In the genomic region with DNA sequence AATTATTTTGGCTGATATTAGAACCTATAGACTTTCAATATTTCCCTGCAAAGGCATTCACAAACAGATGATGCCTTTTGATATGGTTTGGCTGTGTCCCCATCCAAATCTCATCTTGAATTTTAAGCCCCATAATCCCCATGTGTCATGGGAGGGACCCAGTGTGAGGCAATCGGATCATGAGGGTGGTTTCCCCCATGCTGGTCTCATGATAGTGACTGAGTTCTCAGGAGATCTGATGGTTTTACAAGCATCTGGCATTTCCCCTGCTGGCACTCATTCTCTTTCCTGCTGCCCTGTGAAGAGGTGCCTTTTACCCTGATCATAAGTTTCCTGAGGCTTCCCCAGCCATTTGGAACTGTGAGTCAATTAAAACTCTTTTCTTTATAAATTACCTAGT, we compare ENCODE assay signal across 18 cellular contexts. TPM values are rescaled to one million over a fixed set of nuclear protein-coding genes. Genes with fewer than 3 reads are reported as not detected.
DNase-seq lines count a peak whose midpoint lies in the region; ATAC-seq, FAIRE-seq and TF ChIP-seq lines count a peak whose summit lies in the region.
"Had no signal": no experiment of that assay in that cellular context is flagged by ENCODE, and none has a peak within 500 bp of the region (broad histone marks: within the 10 kb centered on the region; RNA-seq: fewer than 3 reads in every experiment).

No MANE protein-coding gene starts in this region.

- no peak overlapping the region for H3K4me3 ChIP-seq in MG63
- H3K4me3 ChIP-seq in keratinocyte (ENCODE audit: control insufficient read depth in 2 of 3, extremely low read depth in 1 of 3, insufficient read depth in 2 of 3, low read depth in 1 of 3, low read length in 3 of 3) = peak overlapping the region in 1 of 3 experiments; percentile 5
- H3K4me3 ChIP-seq in right cardiac atrium (ENCODE audit: low read length) = no peak overlapping the region
- no peak overlapping the region for H3K4me3 ChIP-seq in OCI-LY7 (ENCODE audit: low read depth, low read length, poor library complexity, severe bottlenecking)
- H3K4me3 ChIP-seq: SK-N-MC had no signal

- H3K4me1 ChIP-seq in keratinocyte (ENCODE audit: control insufficient read depth, extremely low read depth, insufficient read depth, low read length) (peaks cover 44% of the 10 kb centered on the region), right cardiac atrium (ENCODE audit: control insufficient read depth, insufficient read depth, low read length) (no peaks in the 10 kb centered on the region), OCI-LY7 (ENCODE audit: insufficient read depth, low read length, poor library complexity, severe bottlenecking) (no peaks in the 10 kb centered on the region)

- peak; percentile 28 for ATAC-seq in activated T-helper 17 cell treated with anti-CD3 and anti-CD28 coated beads, Interleukin-2, amount 50 U/mL, for 72 hours (replicated peaks)
- ATAC-seq in GM18502 (IDR thresholded peaks at IDR 0.05; ENCODE audit: poor library complexity, unreplicated experiment) = no peak
- ATAC-seq in right cardiac atrium = no peak
- ATAC-seq: Panc1, Right ventricle myocardium inferior had no signal

- peaks cover 4% of the 10 kb centered on the region for H3K9me3 Mint-ChIP-seq in activated T-helper 17 cell treated with anti-CD3 and anti-CD28 coated beads, Interleukin-2, amount 50 U/mL, for 72 hours
- H3K9me3 Mint-ChIP-seq: H9 had no signal

- BruUV-seq in OCI-LY7 (replicated peaks; lab: Mats Ljungman, UMichigan) = no TSS peak

- FAIRE-seq in keratinocyte (lab: Jason Lieb, UNC) = no peak

- POLR2A ChIA-PET in OCI-LY7 (lab: Charles Lee) = no interaction called here

- H3K27ac ChIP-seq in keratinocyte (ENCODE audit: control insufficient read depth, insufficient read depth, low read length) (peak overlapping the region; percentile 95), right cardiac atrium (ENCODE audit: low read length) (no peak overlapping the region), OCI-LY7 (ENCODE audit: low read depth, low read length, poor library complexity, severe bottlenecking) (no peak overlapping the region)

- intact Hi-C loops in right cardiac atrium (cut with DNase I) = no loop called here
- intact Hi-C loops in OCI-LY7 (cut with micrococcal nuclease; ENCODE audit: unreplicated experiment) = no loop called here

- peak; percentile 44 for DNase-seq in MG63
- DNase-seq in keratinocyte (ENCODE audit: low read depth, low spot score) = no peak
- DNase-seq in activated T-cell treated with anti-CD3 and anti-CD28 coated beads, Interleukin-2, amount 50 U/mL, for 1 hour = no peak
- DNase-seq in right cardiac atrium = no peak
- no peak for DNase-seq in OCI-LY7 (ENCODE audit: low spot score)
- DNase-seq: CD4-positive, alpha-beta memory T cell; H9; NCI-H1436 treated with DMSO at 0.1 percent for 48 hours; NCI-H2029 treated with DMSO at 0.1 percent for 48 hours; NCI-H2171 treated with DMSO at 0.1 percent for 48 hours had no signal

- H3K9ac ChIP-seq in keratinocyte (ENCODE audit: control insufficient read depth, extremely low read depth, insufficient read depth, low read length) = peak overlapping the region; percentile 59

- H3K27me3 ChIP-seq in MG63 = no peaks in the 10 kb centered on the region
- H3K27me3 ChIP-seq in keratinocyte (ENCODE audit: control insufficient read depth, extremely low read depth, insufficient read depth, low read length) = no peaks in the 10 kb centered on the region
- no peaks in the 10 kb centered on the region for H3K27me3 ChIP-seq in right cardiac atrium (ENCODE audit: control insufficient read depth, insufficient read depth)

- H3K36me3 ChIP-seq in MG63 (no peaks in the 10 kb centered on the region), keratinocyte (ENCODE audit: control insufficient read depth in 2 of 2, extremely low read depth in 1 of 2, insufficient read depth in 2 of 2, low read length in 2 of 2) (no peaks in the 10 kb centered on the region), OCI-LY7 (ENCODE audit: insufficient read depth, low read length) (no peaks in the 10 kb centered on the region)

- CTCF ChIA-PET in OCI-LY7 (lab: Charles Lee; ENCODE audit: unreplicated experiment) = no interaction called here

- peak overlapping the region; percentile 44 for H3K4me2 ChIP-seq in keratinocyte (ENCODE audit: control insufficient read depth, extremely low read depth, insufficient read depth, low read depth, low read length)
- no peak overlapping the region for H3K4me2 ChIP-seq in OCI-LY7 (ENCODE audit: low read length)

- H3K9me3 ChIP-seq in MG63 (no peaks in the 10 kb centered on the region), keratinocyte (ENCODE audit: control insufficient read depth, low read depth, low read length) (no peaks in the 10 kb centered on the region), right cardiac atrium (ENCODE audit: control insufficient read depth, low read length) (no peaks in the 10 kb centered on the region), OCI-LY7 (ENCODE audit: low read length) (no peaks in the 10 kb centered on the region)

- no peak overlapping the region for H2AFZ ChIP-seq in keratinocyte (ENCODE audit: control insufficient read depth, low read length)
- no peak overlapping the region for H2AFZ ChIP-seq in OCI-LY7 (ENCODE audit: low read length)

- dilution Hi-C loops in keratinocyte (cut with MboI; ENCODE audit: extremely low pct_ligation_motif_present, low sequenced_read_pairs) = no loop called here

- H3K27me3 Mint-ChIP-seq in activated T-helper 17 cell treated with anti-CD3 and anti-CD28 coated beads, Interleukin-2, amount 50 U/mL, for 72 hours = peaks cover 3% of the 10 kb centered on the region
- H3K27me3 Mint-ChIP-seq: CD4-positive, alpha-beta memory T cell had no signal

- H3K79me2 ChIP-seq in keratinocyte (ENCODE audit: control insufficient read depth, insufficient read depth, low read length) (no peaks in the 10 kb centered on the region), OCI-LY7 (ENCODE audit: insufficient read depth, low read depth, low read length) (no peaks in the 10 kb centered on the region)

- TF ChIP-seq CTCF in keratinocyte (optimal IDR thresholded peaks at IDR 0.05 in 1 of 3, IDR thresholded peaks at IDR 0.05 in 1 of 3, conservative IDR thresholded peaks at IDR 0.05 in 1 of 3; ENCODE audit: extremely low read depth in 1 of 3, insufficient read depth in 2 of 3, low read length in 3 of 3) (no peak), OCI-LY7 (conservative IDR thresholded peaks at IDR 0.05; ENCODE audit: low read length) (no peak)

- no peak overlapping the region for H3K4me3 Mint-ChIP-seq in activated T-helper 17 cell treated with anti-CD3 and anti-CD28 coated beads, Interleukin-2, amount 50 U/mL, for 72 hours
- H3K4me3 Mint-ChIP-seq: CD4-positive, alpha-beta memory T cell; H9 had no signal

- H3K9me1 ChIP-seq in keratinocyte (ENCODE audit: control insufficient read depth, extremely low read depth, insufficient read depth, low read length) = no peaks in the 10 kb centered on the region

- H3K27ac Mint-ChIP-seq in activated T-helper 17 cell treated with anti-CD3 and anti-CD28 coated beads, Interleukin-2, amount 50 U/mL, for 72 hours = no peak overlapping the region
- H3K27ac Mint-ChIP-seq: CD4-positive, alpha-beta memory T cell; H9 had no signal

- H3K36me3 Mint-ChIP-seq in activated T-helper 17 cell treated with anti-CD3 and anti-CD28 coated beads, Interleukin-2, amount 50 U/mL, for 72 hours (ENCODE audit: low read depth) = no peaks in the 10 kb centered on the region
- H3K36me3 Mint-ChIP-seq: CD4-positive, alpha-beta memory T cell had no signal

- WGBS in right cardiac atrium = 71% methylated on average over 1 of the region's 1 CpG

- no peaks in the 10 kb centered on the region for H4K20me1 ChIP-seq in keratinocyte (ENCODE audit: control insufficient read depth, extremely low read depth, insufficient read depth, low read length)
- no peaks in the 10 kb centered on the region for H4K20me1 ChIP-seq in OCI-LY7 (ENCODE audit: insufficient read depth, low read length)

- H3K9me2 ChIP-seq in OCI-LY7 (ENCODE audit: insufficient read depth, low read length) = no peaks in the 10 kb centered on the region

- H3K4me1 Mint-ChIP-seq in activated T-helper 17 cell treated with anti-CD3 and anti-CD28 coated beads, Interleukin-2, amount 50 U/mL, for 72 hours = no peaks in the 10 kb centered on the region
- H3K4me1 Mint-ChIP-seq: CD4-positive, alpha-beta memory T cell; H9 had no signal

RNA-seq across cellular contexts. Expression of gene PNLIPRP3, which starts 9.3 kb away (rescaled TPM):
- not detected in 2 replicates for total RNA-seq in MG63 (2014; rRNA removed; shearing (Covaris generic); ENCODE audit: low replicate concordance)
- total RNA-seq in activated T-helper 17 cell treated with anti-CD3 and anti-CD28 coated beads, Interleukin-2, amount 50 U/mL, for 72 hours = not detected
- polyA plus RNA-seq in keratinocyte (64.5 to 120 TPM (median 117 TPM) in 3 replicates), right cardiac atrium (not detected)
- polyA plus RNA-seq in keratinocyte (2011; ENCODE audit: low read depth) = 107 TPM
- polyA plus RNA-seq in keratinocyte (2011; cell fraction: cytosol; rRNA removed) = 33.8 and 60.8 TPM in 2 replicates
- polyA plus RNA-seq in keratinocyte (2011; cell fraction: nucleus; rRNA removed) = 154 and 190 TPM in 2 replicates
- 54.9 and 152 TPM in 2 replicates for polyA plus RNA-seq in keratinocyte (2012; ENCODE audit: low replicate concordance)
- polyA minus RNA-seq in keratinocyte = 8.3 to 45.4 TPM (median 41.8 TPM) in 3 replicates
- polyA minus RNA-seq in keratinocyte (2011; cell fraction: cytosol; rRNA and poly(A)+ RNA removed) = 26.1 TPM
- 87.7 and 152 TPM in 2 replicates for polyA minus RNA-seq in keratinocyte (2011; cell fraction: nucleus; rRNA and poly(A)+ RNA removed)
- total RNA-seq in right cardiac atrium (not detected), OCI-LY7 (2022) (not detected in 2 replicates)
- total RNA-seq in OCI-LY7 (2014; rRNA removed; shearing (Covaris generic)) = not detected in 2 replicates
- total RNA-seq: CD4-positive, alpha-beta memory T cell; G401; H9; NCI-H460; Right ventricle myocardium inferior had no signal
- polyA plus RNA-seq: BJ; CD4-positive, alpha-beta memory T cell had no signal
